20 cellular contexts compared by ENCODE assay signal in genomic region chr2:200538139-200538538, GRCh38. TPM values are rescaled to one million over a fixed set of nuclear protein-coding genes. Genes with fewer than 3 reads are reported as not detected.
DNase-seq lines count a peak whose midpoint lies in the region; ATAC-seq, FAIRE-seq and TF ChIP-seq lines count a peak whose summit lies in the region.
"Had no signal": no experiment of that assay in that cellular context is flagged by ENCODE, and none has a peak within 500 bp of the region (broad histone marks: within the 10 kb centered on the region; RNA-seq: fewer than 3 reads in every experiment).

No MANE protein-coding gene starts in this region.

- H2AK5ac ChIP-seq in IMR-90 (ENCODE audit: low read depth, low read length) = no peak overlapping the region

- H3K27ac ChIP-seq in IMR-90 (ENCODE audit: insufficient read depth, low read length) = peak overlapping the region; percentile 63; the same call in 1 of the 2 replicates
- H3K27ac ChIP-seq in osteoblast (ENCODE audit: low read depth, low read length) = no peak overlapping the region
- H3K27ac ChIP-seq: GM23248, HL-60 had no signal

- H2AFZ ChIP-seq in IMR-90 (replicated peaks; ENCODE audit: low read length, poor library complexity) (peak overlapping the region; percentile 16), osteoblast (ENCODE audit: low read length) (peak overlapping the region; percentile 38)
- H2AFZ ChIP-seq: GM23248 had no signal

- peak; percentile 53 for ATAC-seq in activated CD4-positive, alpha-beta T cell treated with anti-CD3 and anti-CD28 coated beads for 36 hours
- peak; percentile 58 for ATAC-seq in IMR-90 (ENCODE audit: low read depth)

- H4K20me1 ChIP-seq in IMR-90 (ENCODE audit: insufficient read depth, low read length) (no peaks in the 10 kb centered on the region), osteoblast (ENCODE audit: insufficient read depth, low read length) (no peaks in the 10 kb centered on the region)

- H3K27me3 Mint-ChIP-seq in activated CD4-positive, alpha-beta T cell treated with anti-CD3 and anti-CD28 coated beads for 36 hours = no peaks in the 10 kb centered on the region
- no peaks in the 10 kb centered on the region for H3K27me3 Mint-ChIP-seq in activated CD4-positive, alpha-beta T cell treated with anti-CD3 and anti-CD28 coated beads, Interleukin-2, amount 10 ng/mL, durations not matched to agents 24 days and 14 days
- H3K27me3 Mint-ChIP-seq in activated CD4-positive, alpha-beta memory T cell treated with anti-CD3 and anti-CD28 coated beads, Interleukin-2, amount 10 ng/mL, durations not matched to agents 7 days and 5 days = no peaks in the 10 kb centered on the region
- H3K27me3 Mint-ChIP-seq: CD4-positive, CD25-positive, alpha-beta regulatory T cell; CD8-positive, alpha-beta memory T cell had no signal

- H3K4me1 ChIP-seq in IMR-90 (ENCODE audit: control insufficient read depth, insufficient read depth, low read length) (peaks cover 10% of the 10 kb centered on the region; the same call in 1 of the 2 replicates), osteoblast (ENCODE audit: insufficient read depth, low read length) (no peaks in the 10 kb centered on the region)
- H3K4me1 ChIP-seq: Caco-2 had no signal

- no peak overlapping the region for H3K27ac Mint-ChIP-seq in activated CD4-positive, alpha-beta T cell treated with anti-CD3 and anti-CD28 coated beads for 36 hours
- H3K27ac Mint-ChIP-seq in activated CD4-positive, alpha-beta T cell treated with anti-CD3 and anti-CD28 coated beads, Interleukin-2, amount 10 ng/mL, durations not matched to agents 24 days and 14 days = no peak overlapping the region
- no peak overlapping the region for H3K27ac Mint-ChIP-seq in activated CD4-positive, alpha-beta memory T cell treated with anti-CD3 and anti-CD28 coated beads, Interleukin-2, amount 10 ng/mL, durations not matched to agents 7 days and 5 days
- H3K27ac Mint-ChIP-seq: CD4-positive, CD25-positive, alpha-beta regulatory T cell; CD8-positive, alpha-beta memory T cell had no signal

- no peak overlapping the region for H4K91ac ChIP-seq in IMR-90 (ENCODE audit: insufficient read depth, low read depth, low read length)

- H4K8ac ChIP-seq in IMR-90 (ENCODE audit: low read depth in 2 of 2, low read length in 2 of 2) = 0 out of 4 replicates have a peak overlapping the region, but pooled peaks of 1 of the 2 experiments have one; percentile 52

- H3K4me2 ChIP-seq in IMR-90 (ENCODE audit: low read depth, low read length) (peak overlapping the region; percentile 93), osteoblast (ENCODE audit: insufficient read depth, low read length) (no peak overlapping the region)

- peaks cover 35% of the 10 kb centered on the region for H3K36me3 Mint-ChIP-seq in activated CD4-positive, alpha-beta T cell treated with anti-CD3 and anti-CD28 coated beads for 36 hours (ENCODE audit: low read depth)
- H3K36me3 Mint-ChIP-seq in activated CD4-positive, alpha-beta T cell treated with anti-CD3 and anti-CD28 coated beads, Interleukin-2, amount 10 ng/mL, durations not matched to agents 24 days and 14 days (ENCODE audit: low read depth) = peaks cover 42% of the 10 kb centered on the region
- H3K36me3 Mint-ChIP-seq in activated CD4-positive, alpha-beta memory T cell treated with anti-CD3 and anti-CD28 coated beads, Interleukin-2, amount 10 ng/mL, durations not matched to agents 7 days and 5 days (ENCODE audit: low read depth) = peaks cover 20% of the 10 kb centered on the region

- in situ Hi-C loops in IMR-90 (cut with MboI; ENCODE audit: low sequenced_read_pairs) = no loop called here

- no peak overlapping the region for H2BK120ac ChIP-seq in IMR-90 (ENCODE audit: low read depth, low read length)

- no peak for TF ChIP-seq RAD21 in IMR-90 (IDR thresholded peaks at IDR 0.05; ENCODE audit: low read length)

- H3K4me1 Mint-ChIP-seq in activated CD4-positive, alpha-beta T cell treated with anti-CD3 and anti-CD28 coated beads for 36 hours = no peaks in the 10 kb centered on the region
- peaks cover under 1% of the 10 kb centered on the region for H3K4me1 Mint-ChIP-seq in activated CD4-positive, alpha-beta T cell treated with anti-CD3 and anti-CD28 coated beads, Interleukin-2, amount 10 ng/mL, durations not matched to agents 24 days and 14 days
- H3K4me1 Mint-ChIP-seq in activated CD4-positive, alpha-beta memory T cell treated with anti-CD3 and anti-CD28 coated beads, Interleukin-2, amount 10 ng/mL, durations not matched to agents 7 days and 5 days = no peaks in the 10 kb centered on the region
- H3K4me1 Mint-ChIP-seq: CD4-positive, CD25-positive, alpha-beta regulatory T cell; CD8-positive, alpha-beta memory T cell had no signal

- CTCF ChIA-PET in activated CD4-positive, alpha-beta T cell treated with anti-CD3 and anti-CD28 coated beads for 36 hours (lab: Charles Lee) = interaction anchor here (0.8 kb wide), 1 partner anchor 59 kb away, joined by 3 read pairs; no protein-coding TSS in a partner anchor
- CTCF ChIA-PET in IMR-90 (lab: Yijun Ruan, JAX) = no interaction called here
- CTCF ChIA-PET in activated CD4-positive, alpha-beta memory T cell treated with anti-CD3 and anti-CD28 coated beads, Interleukin-2, amount 10 ng/mL, durations not matched to agents 7 days and 5 days (lab: Charles Lee) = no interaction called here

- H2BK5ac ChIP-seq in IMR-90 (ENCODE audit: low read depth, low read length, poor library complexity, severe bottlenecking) = peak overlapping the region; percentile 62

- H3K4me3 Mint-ChIP-seq in activated CD4-positive, alpha-beta T cell treated with anti-CD3 and anti-CD28 coated beads for 36 hours = no peak overlapping the region
- no peak overlapping the region for H3K4me3 Mint-ChIP-seq in activated CD4-positive, alpha-beta T cell treated with anti-CD3 and anti-CD28 coated beads, Interleukin-2, amount 10 ng/mL, durations not matched to agents 24 days and 14 days
- no peak overlapping the region for H3K4me3 Mint-ChIP-seq in activated CD4-positive, alpha-beta memory T cell treated with anti-CD3 and anti-CD28 coated beads, Interleukin-2, amount 10 ng/mL, durations not matched to agents 7 days and 5 days
- H3K4me3 Mint-ChIP-seq: CD4-positive, CD25-positive, alpha-beta regulatory T cell; CD8-positive, alpha-beta memory T cell had no signal

- no peak overlapping the region for H2BK15ac ChIP-seq in IMR-90 (ENCODE audit: low read depth, low read length)

- dilution Hi-C loops in IMR-90 (cut with HindIII; ENCODE audit: low sequenced_read_pairs, unreplicated experiment) = no loop called here

- POLR2A ChIA-PET in activated CD4-positive, alpha-beta T cell treated with anti-CD3 and anti-CD28 coated beads for 36 hours (lab: Charles Lee) = no interaction called here
- POLR2A ChIA-PET in IMR-90 (lab: Charles Lee; ENCODE audit: unreplicated experiment) = no interaction called here
- POLR2A ChIA-PET in activated CD4-positive, alpha-beta memory T cell treated with anti-CD3 and anti-CD28 coated beads, Interleukin-2, amount 10 ng/mL, durations not matched to agents 7 days and 5 days (lab: Charles Lee) = interaction anchor here (2.2 kb wide), 1 partner anchor 12 kb away, joined by 7 read pairs; the partner anchor contains the start of gene SGO2

- 0 out of 2 replicates have a peak, but pooled peaks cover 8% of the 10 kb centered on the region for H3K9me1 ChIP-seq in IMR-90 (ENCODE audit: insufficient read depth, low read length)

- peak overlapping the region; percentile 71; the same call in 1 of the 2 replicates for H3K23ac ChIP-seq in IMR-90 (ENCODE audit: low read depth, low read length)

- H3K9ac ChIP-seq in IMR-90 (ENCODE audit: low read depth, low read length) = no peak overlapping the region
- H3K9ac ChIP-seq: GM23248 had no signal

- no TSS peak for BruUV-seq in IMR-90 (replicated peaks; lab: Mats Ljungman, UMichigan)

- TF ChIP-seq CTCF in IMR-90 (conservative IDR thresholded peaks at IDR 0.05; ENCODE audit: low read depth, low read length) = no peak
- no peak for TF ChIP-seq CTCF in osteoblast (IDR thresholded peaks at IDR 0.05; ENCODE audit: extremely low read depth, low read depth, low read length)

- no peak overlapping the region for H3K56ac ChIP-seq in IMR-90 (ENCODE audit: extremely low read depth, insufficient read depth, low read length)

- TF ChIP-seq POLR2A in H54 (IDR thresholded peaks at IDR 0.05; ENCODE audit: low read depth, low read length) = no peak
- no peak for TF ChIP-seq POLR2A in IMR-90 (IDR thresholded peaks at IDR 0.05; ENCODE audit: low read depth, low read length)

- no peak overlapping the region for H3K4ac ChIP-seq in IMR-90 (ENCODE audit: low read depth, low read length)

- no peak overlapping the region for H2BK20ac ChIP-seq in IMR-90 (ENCODE audit: low read depth, low read length)

- peak; percentile 38 for FAIRE-seq in H54 (lab: Jason Lieb, UNC)
- FAIRE-seq: D721Med, G401.6, GM12891, GM19239 had no signal

- H3K27me3 ChIP-seq in IMR-90 (ENCODE audit: control insufficient read depth, insufficient read depth, low read length) = no peaks in the 10 kb centered on the region
- H3K27me3 ChIP-seq in osteoblast (ENCODE audit: insufficient read depth, low read length) = no peaks in the 10 kb centered on the region
- H3K27me3 ChIP-seq: BE2C had no signal

- H3K18ac ChIP-seq in IMR-90 (ENCODE audit: low read depth, low read length) = 0 out of 2 replicates have a peak overlapping the region, but pooled peaks have one; percentile 1

- no peak overlapping the region for H3K4me3 ChIP-seq in IMR-90 (ENCODE audit: insufficient read depth, low read depth, low read length)
- H3K4me3 ChIP-seq in osteoblast (ENCODE audit: insufficient read depth, low read length) = no peak overlapping the region
- H3K4me3 ChIP-seq: GM23248 had no signal

- no peaks in the 10 kb centered on the region for H3K9me3 Mint-ChIP-seq in activated CD4-positive, alpha-beta T cell treated with anti-CD3 and anti-CD28 coated beads for 36 hours (ENCODE audit: low read depth)
- H3K9me3 Mint-ChIP-seq in activated CD4-positive, alpha-beta T cell treated with anti-CD3 and anti-CD28 coated beads, Interleukin-2, amount 10 ng/mL, durations not matched to agents 24 days and 14 days = peaks cover 17% of the 10 kb centered on the region
- H3K9me3 Mint-ChIP-seq in activated CD4-positive, alpha-beta memory T cell treated with anti-CD3 and anti-CD28 coated beads, Interleukin-2, amount 10 ng/mL, durations not matched to agents 7 days and 5 days = peaks cover 9% of the 10 kb centered on the region
- H3K9me3 Mint-ChIP-seq: CD8-positive, alpha-beta memory T cell had no signal

- peak overlapping the region; percentile 68; the same call in 1 of the 2 replicates for H4K5ac ChIP-seq in IMR-90 (ENCODE audit: low read depth, low read length)

- DNase-seq in activated CD4-positive, alpha-beta T cell treated with anti-CD3 and anti-CD28 coated beads for 36 hours = no peak
- no peak for DNase-seq in activated CD4-positive, alpha-beta T cell treated with anti-CD3 and anti-CD28 coated beads, Interleukin-2, amount 10 ng/mL, durations not matched to agents 24 days and 14 days
- no peak for DNase-seq in H54 (ENCODE audit: insufficient read length, low spot score)
- DNase-seq in IMR-90 = no peak
- no peak for DNase-seq in osteoblast (ENCODE audit: insufficient read length, low spot score, missing footprints)
- no peak for DNase-seq in COLO668 (lab: John Stamatoyannopoulos, UW; ENCODE audit: unreplicated experiment)
- no peak for DNase-seq in activated CD4-positive, alpha-beta memory T cell treated with anti-CD3 and anti-CD28 coated beads, Interleukin-2, amount 10 ng/mL, durations not matched to agents 7 days and 5 days
- DNase-seq: ACHN; BE2C; C1 segment of cervical spinal cord; Caco-2; CD4-positive, CD25-positive, alpha-beta regulatory T cell; CD8-positive, alpha-beta memory T cell; GM23248; HCEC 1CT had no signal

- intact Hi-C loops in activated CD4-positive, alpha-beta T cell treated with anti-CD3 and anti-CD28 coated beads for 36 hours (cut with DNase I, micrococcal nuclease) = no loop called here
- intact Hi-C loops in activated CD4-positive, alpha-beta T cell treated with anti-CD3 and anti-CD28 coated beads, Interleukin-2, amount 10 ng/mL, durations not matched to agents 24 days and 14 days (cut with micrococcal nuclease) = no loop called here
- intact Hi-C loops in IMR-90 (cut with micrococcal nuclease) = no loop called here

- H3K9me3 ChIP-seq in IMR-90 (ENCODE audit: control insufficient read depth, insufficient read depth, low read length) = peaks cover 3% of the 10 kb centered on the region; the same call in 1 of the 2 replicates
- H3K9me3 ChIP-seq in osteoblast (ENCODE audit: low read depth, low read length) = no peaks in the 10 kb centered on the region
- H3K9me3 ChIP-seq: BE2C, Caco-2 had no signal

- peaks cover 10 to 17% of the 10 kb centered on the region in 2 experiments for H3K79me1 ChIP-seq in IMR-90 (ENCODE audit: low read depth in 1 of 2, low read length in 2 of 2)

- peaks cover 10% of the 10 kb centered on the region for H3K79me2 ChIP-seq in osteoblast (ENCODE audit: insufficient read depth, low read length)

- H3K36me3 ChIP-seq in IMR-90 (ENCODE audit: control insufficient read depth, insufficient read depth, low read length) = peaks cover 2% of the 10 kb centered on the region
- peaks cover 14% of the 10 kb centered on the region for H3K36me3 ChIP-seq in osteoblast (ENCODE audit: insufficient read depth, low read length)

- 33% methylated on average over 1 of the region's 1 CpG; no CpG with 5 or more reads in 1 of the 2 experiments for WGBS in IMR-90 (ENCODE audit: extremely low coverage in 2 of 2, insufficient read length in 1 of 2), 2 experiments

- peak overlapping the region; percentile 30; the same call in 1 of the 2 replicates for H3K14ac ChIP-seq in IMR-90 (replicated peaks; ENCODE audit: low read depth, low read length)

- no peak overlapping the region for H2AK9ac ChIP-seq in IMR-90 (replicated peaks; ENCODE audit: low read depth, low read length, poor library complexity)

RNA-seq across cellular contexts. Expression of gene SGO2, which starts 12.1 kb away (rescaled TPM):
- 10 to 100 TPM; 49.9 to 56.7 TPM for total RNA-seq in activated CD4-positive, alpha-beta T cell treated with anti-CD3 and anti-CD28 coated beads for 36 hours
- 25.7 and 27.2 TPM in 2 replicates for total RNA-seq in activated CD4-positive, alpha-beta T cell treated with anti-CD3 and anti-CD28 coated beads, Interleukin-2, amount 10 ng/mL, durations not matched to agents 24 days and 14 days
- total RNA-seq in IMR-90 (2012; rRNA removed) (6.3 and 16.9 TPM in 2 replicates), osteoblast (3.2 and 4.0 TPM in 2 replicates)
- 4.7 and 5.4 TPM in 2 replicates for polyA plus RNA-seq in IMR-90 (2012; rRNA removed)
- 0.20 and 0.66 TPM in 2 replicates for polyA plus RNA-seq in IMR-90 (2012; cell fraction: cytosol; rRNA removed)
- polyA plus RNA-seq in IMR-90 (2012; cell fraction: nucleus; rRNA removed; ENCODE audit: low replicate concordance) = 0.16 and 1.2 TPM in 2 replicates
- total RNA-seq in activated CD4-positive, alpha-beta memory T cell treated with anti-CD3 and anti-CD28 coated beads, Interleukin-2, amount 10 ng/mL, durations not matched to agents 7 days and 5 days = 10 to 100 TPM; 44.2 to 45.3 TPM

RNA-seq across cellular contexts. Expression of gene KCTD18, which starts 28.3 kb away (rescaled TPM):
- 10 to 100 TPM; 15.9 to 17.4 TPM for total RNA-seq in activated CD4-positive, alpha-beta T cell treated with anti-CD3 and anti-CD28 coated beads for 36 hours
- total RNA-seq in activated CD4-positive, alpha-beta T cell treated with anti-CD3 and anti-CD28 coated beads, Interleukin-2, amount 10 ng/mL, durations not matched to agents 24 days and 14 days = 13.3 and 14.2 TPM in 2 replicates
- 10.4 and 12.8 TPM in 2 replicates for total RNA-seq in IMR-90 (2012; rRNA removed)
- 6.7 and 7.1 TPM in 2 replicates for polyA plus RNA-seq in IMR-90 (2012; rRNA removed)
- 3.7 and 4.3 TPM in 2 replicates for polyA plus RNA-seq in IMR-90 (2012; cell fraction: cytosol; rRNA removed)
- 5.6 and 8.1 TPM in 2 replicates for polyA plus RNA-seq in IMR-90 (2012; cell fraction: nucleus; rRNA removed; ENCODE audit: low replicate concordance)
- 32.7 and 33.7 TPM in 2 replicates for total RNA-seq in osteoblast
- 10 to 100 TPM; 17.5 to 18.8 TPM for total RNA-seq in activated CD4-positive, alpha-beta memory T cell treated with anti-CD3 and anti-CD28 coated beads, Interleukin-2, amount 10 ng/mL, durations not matched to agents 7 days and 5 days

RNA-seq across cellular contexts. Expression of gene AOX1, which starts 47.7 kb away (rescaled TPM):
- under 1 TPM; 0.65 to 0.82 TPM for total RNA-seq in activated CD4-positive, alpha-beta T cell treated with anti-CD3 and anti-CD28 coated beads for 36 hours
- total RNA-seq in activated CD4-positive, alpha-beta T cell treated with anti-CD3 and anti-CD28 coated beads, Interleukin-2, amount 10 ng/mL, durations not matched to agents 24 days and 14 days = 0.26 TPM in 1 of 2 replicates, not detected in the other
- total RNA-seq in IMR-90 (2012; rRNA removed) = 57.2 and 59.9 TPM in 2 replicates
- polyA plus RNA-seq in IMR-90 (2012; rRNA removed) = 18.7 and 21.7 TPM in 2 replicates
- 6.1 and 8.5 TPM in 2 replicates for polyA plus RNA-seq in IMR-90 (2012; cell fraction: cytosol; rRNA removed)
- polyA plus RNA-seq in IMR-90 (2012; cell fraction: nucleus; rRNA removed; ENCODE audit: low replicate concordance) = 1.6 and 13.0 TPM in 2 replicates
- 76.4 and 87.8 TPM in 2 replicates for total RNA-seq in osteoblast
- total RNA-seq in activated CD4-positive, alpha-beta memory T cell treated with anti-CD3 and anti-CD28 coated beads, Interleukin-2, amount 10 ng/mL, durations not matched to agents 7 days and 5 days = under 1 TPM; 0.05 to 0.15 TPM
- total RNA-seq: CD4-positive, CD25-positive, alpha-beta regulatory T cell; CD8-positive, alpha-beta memory T cell had no signal
- polyA plus RNA-seq: CD4-positive, CD25-positive, alpha-beta regulatory T cell had no signal

Comparison
In these comparisons a context has a peak if more than half of its experiments do, and no peak if none do; other contexts are left out.
1. RNA of gene AOX1, which starts 47.7 kb away (total RNA-seq): 76.4 to 87.8 TPM in osteoblast and 57.2 to 59.9 TPM in IMR-90; 0.65 to 0.82 TPM in activated CD4-positive, alpha-beta T cell treated with anti-CD3 and anti-CD28 coated beads for 36 hours, 0.26 TPM in activated CD4-positive, alpha-beta T cell treated with anti-CD3 and anti-CD28 coated beads, Interleukin-2, amount 10 ng/mL, durations not matched to agents 24 days and 14 days and 0.05 to 0.15 TPM in activated CD4-positive, alpha-beta memory T cell treated with anti-CD3 and anti-CD28 coated beads, Interleukin-2, amount 10 ng/mL, durations not matched to agents 7 days and 5 days; every median in the first group is over 10 times any median in the second.